8 cellular contexts compared by ENCODE assay signal in genomic region chr17:50183439-50184001, GRCh38. TPM values are rescaled to one million over a fixed set of nuclear protein-coding genes. Genes with fewer than 3 reads are reported as not detected.
DNase-seq lines count a peak whose midpoint lies in the region; ATAC-seq and TF ChIP-seq lines count a peak whose summit lies in the region.

No MANE protein-coding gene starts in this region.

- no peaks in the 10 kb centered on the region for H3K36me3 Mint-ChIP-seq in activated CD8-positive, alpha-beta T cell treated with anti-CD3 and anti-CD28 coated beads, Interleukin-2, amount 10 ng/mL, durations not matched to agents 7 days and 5 days (ENCODE audit: low read depth)

- H3K79me2 ChIP-seq in ACC112 (ENCODE audit: control insufficient read depth, insufficient read depth, low read length, unreplicated experiment): peaks cover 3% of the 10 kb centered on the region

- H3K4me1 Mint-ChIP-seq in activated CD8-positive, alpha-beta T cell treated with anti-CD3 and anti-CD28 coated beads, Interleukin-2, amount 10 ng/mL, durations not matched to agents 7 days and 5 days (ENCODE audit: low read depth): peaks cover 24% of the 10 kb centered on the region

- DNase-seq in HL-60 (ENCODE audit: low read depth in 1 of 2, low spot score in 1 of 2) (peak in 1 of 2 experiments; percentile 72), mucosa of descending colon (peak in 1 of 3 donors; percentile 47), dermis blood vessel endothelial cell (no peak)
- no peak for DNase-seq in activated CD8-positive, alpha-beta T cell treated with anti-CD3 and anti-CD28 coated beads, Interleukin-2, amount 10 ng/mL, durations not matched to agents 7 days and 5 days

- no peak for TF ChIP-seq CTCF in HL-60 (IDR thresholded peaks at IDR 0.05; ENCODE audit: insufficient read depth, low read length)
- no peak for TF ChIP-seq CTCF in mucosa of descending colon (IDR thresholded peaks at IDR 0.05)

- peak overlapping the region; percentile 60 for H3K4me3 Mint-ChIP-seq in activated CD8-positive, alpha-beta T cell treated with anti-CD3 and anti-CD28 coated beads, Interleukin-2, amount 10 ng/mL, durations not matched to agents 7 days and 5 days

- H3K27ac ChIP-seq in ACC112 (ENCODE audit: low read depth, low read length): peak overlapping the region; percentile 92
- peak overlapping the region; percentile 94 for H3K27ac ChIP-seq in HL-60 (replicated peaks)

- POLR2A ChIA-PET in activated CD8-positive, alpha-beta T cell treated with anti-CD3 and anti-CD28 coated beads, Interleukin-2, amount 10 ng/mL, durations not matched to agents 7 days and 5 days (lab: Charles Lee): no interaction called here

- H3K27ac Mint-ChIP-seq in activated CD8-positive, alpha-beta T cell treated with anti-CD3 and anti-CD28 coated beads, Interleukin-2, amount 10 ng/mL, durations not matched to agents 7 days and 5 days: peak overlapping the region; percentile 79

- H3K9me3 Mint-ChIP-seq in activated CD8-positive, alpha-beta T cell treated with anti-CD3 and anti-CD28 coated beads, Interleukin-2, amount 10 ng/mL, durations not matched to agents 7 days and 5 days (ENCODE audit: insufficient read depth): no peaks in the 10 kb centered on the region

- no peak overlapping the region for H2AFZ ChIP-seq in ACC112 (ENCODE audit: low read length, unreplicated experiment)

- CTCF ChIA-PET in activated CD8-positive, alpha-beta T cell treated with anti-CD3 and anti-CD28 coated beads, Interleukin-2, amount 10 ng/mL, durations not matched to agents 7 days and 5 days (lab: Charles Lee): interaction anchor here (0.9 to 1.3 kb wide), 3 partner anchors 14 to 89 kb away, joined by 3 to 5 read pairs (median 3); no protein-coding TSS in a partner anchor

- H3K36me3 ChIP-seq in ACC112 (ENCODE audit: insufficient read depth, low read length): peaks cover 9% of the 10 kb centered on the region; the same call in 1 of the 2 replicates
- H3K36me3 ChIP-seq in mucosa of descending colon (ENCODE audit: low read depth): no peaks in the 10 kb centered on the region

- H3K9me3 ChIP-seq in mucosa of descending colon: no peaks in the 10 kb centered on the region

- no peak overlapping the region for H3K4me3 ChIP-seq in ACC112 (ENCODE audit: low read depth, low read length)
- H3K4me3 ChIP-seq in HL-60 (replicated peaks; ENCODE audit: insufficient read depth, low read length): 0 out of 2 replicates have a peak overlapping the region, but pooled peaks have one; percentile 9
- H3K4me3 ChIP-seq in mucosa of descending colon: no peak overlapping the region

- H3K27me3 Mint-ChIP-seq in activated CD8-positive, alpha-beta T cell treated with anti-CD3 and anti-CD28 coated beads, Interleukin-2, amount 10 ng/mL, durations not matched to agents 7 days and 5 days (ENCODE audit: low read depth): no peaks in the 10 kb centered on the region

- H3K27me3 ChIP-seq in ACC112 (ENCODE audit: insufficient read depth, low read length): no peaks in the 10 kb centered on the region
- H3K27me3 ChIP-seq in HL-60 (ENCODE audit: insufficient read depth, poor library complexity, severe bottlenecking): no peaks in the 10 kb centered on the region

- H3K4me1 ChIP-seq in ACC112 (ENCODE audit: control insufficient read depth, insufficient read depth, low read length, unreplicated experiment) (peaks cover 44% of the 10 kb centered on the region), mucosa of descending colon (ENCODE audit: low read depth) (peaks cover 3% of the 10 kb centered on the region)

- peak; percentile 32 for ATAC-seq in activated CD8-positive, alpha-beta T cell treated with anti-CD3 and anti-CD28 coated beads, Interleukin-2, amount 10 ng/mL, durations not matched to agents 7 days and 5 days
- ATAC-seq in mucosa of descending colon (peak; percentile 35), HG03469 (IDR thresholded peaks at IDR 0.05; ENCODE audit: unreplicated experiment) (no peak), HG03442 (IDR thresholded peaks at IDR 0.05; ENCODE audit: unreplicated experiment) (no peak), GM21515 (IDR thresholded peaks at IDR 0.05; ENCODE audit: unreplicated experiment) (no peak)

- intact Hi-C loops in mucosa of descending colon (cut with DNase I, micrococcal nuclease): no loop called here

RNA-seq across cellular contexts. Expression of gene SGCA, which starts 17.7 kb away (rescaled TPM):
- total RNA-seq in activated CD8-positive, alpha-beta T cell treated with anti-CD3 and anti-CD28 coated beads, Interleukin-2, amount 10 ng/mL, durations not matched to agents 7 days and 5 days: not detected
- total RNA-seq in mucosa of descending colon (10 to 100 TPM in 1 of 3 donors, 1 to 10 TPM in 1, under 1 TPM in 1; 0.64 to 30.7 (median 6.8) TPM), dermis blood vessel endothelial cell (not detected in 2 replicates)

RNA-seq across cellular contexts. Expression of gene COL1A1, which starts 17.9 kb away (rescaled TPM):
- total RNA-seq in activated CD8-positive, alpha-beta T cell treated with anti-CD3 and anti-CD28 coated beads, Interleukin-2, amount 10 ng/mL, durations not matched to agents 7 days and 5 days: under 1 TPM; 0.18 to 0.26 TPM
- total RNA-seq in mucosa of descending colon: 100 to 1,000 TPM in 2 of 3 donors, 10 to 100 TPM in 1; 53.0 to 248 (median 160) TPM
- 4.2 and 12.6 TPM in 2 replicates for total RNA-seq in dermis blood vessel endothelial cell

RNA-seq across cellular contexts. Expression of gene PPP1R9B, which starts 33.0 kb away (rescaled TPM):
- total RNA-seq in activated CD8-positive, alpha-beta T cell treated with anti-CD3 and anti-CD28 coated beads, Interleukin-2, amount 10 ng/mL, durations not matched to agents 7 days and 5 days: 100 to 1,000 TPM; 113 to 115 TPM
- total RNA-seq in mucosa of descending colon: 10 to 100 TPM; 27.3 to 47.5 (median 33.1) TPM
- total RNA-seq in dermis blood vessel endothelial cell: 35.2 and 45.8 TPM in 2 replicates

RNA-seq across cellular contexts. Expression of gene SAMD14, which starts 53.6 kb away (rescaled TPM):
- total RNA-seq in activated CD8-positive, alpha-beta T cell treated with anti-CD3 and anti-CD28 coated beads, Interleukin-2, amount 10 ng/mL, durations not matched to agents 7 days and 5 days: under 1 TPM; 0.50 to 0.55 TPM
- total RNA-seq in mucosa of descending colon (1 to 10 TPM in 2 of 3 donors, under 1 TPM in 1; 0.52 to 2.6 (median 1.2) TPM), dermis blood vessel endothelial cell (5.1 and 5.8 TPM in 2 replicates)

Comparison
In these comparisons a context has a peak if more than half of its experiments do, and no peak if none do; other contexts are left out.
1. ATAC-seq: peak in activated CD8-positive, alpha-beta T cell treated with anti-CD3 and anti-CD28 coated beads, Interleukin-2, amount 10 ng/mL, durations not matched to agents 7 days and 5 days (single experiment) and mucosa of descending colon (single experiment); none in HG03469 (single experiment), HG03442 (single experiment) and GM21515 (single experiment).